Comparison of ENCODE assay signal across 9 cellular contexts in the genomic region with DNA sequence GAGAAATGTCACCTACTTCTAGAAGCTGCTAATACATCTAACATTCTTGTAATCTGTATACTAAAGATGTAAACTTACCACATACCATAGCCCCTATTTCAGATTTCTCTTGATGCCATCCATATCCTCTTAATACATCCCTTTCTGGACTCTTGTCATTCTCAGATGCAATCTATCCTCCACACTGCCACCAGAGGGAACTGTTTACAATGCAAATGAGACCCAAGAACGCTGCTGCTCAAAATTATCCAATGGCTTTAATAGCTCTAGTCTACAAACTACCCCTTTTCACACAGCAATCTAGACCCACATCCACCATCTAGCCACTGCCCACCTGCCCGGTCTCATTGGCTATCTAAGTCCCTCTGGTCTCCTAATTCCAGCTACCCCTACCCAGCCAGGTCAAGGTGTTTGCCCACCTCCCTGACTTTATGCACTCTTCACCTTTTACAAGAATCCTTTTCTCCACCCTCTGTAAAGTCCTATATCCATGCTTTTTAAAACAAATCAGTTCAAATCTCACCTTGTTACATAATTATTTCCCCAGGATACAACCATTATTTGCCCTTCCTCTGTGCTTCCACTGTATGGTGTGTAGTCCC. TPM values are rescaled to one million over a fixed set of nuclear protein-coding genes. Genes with fewer than 3 reads are reported as not detected.
A peak's percentile ranks its signal among the peaks of the same experiment; 100 is the strongest.
DNase-seq lines count a peak whose midpoint lies in the region; ATAC-seq, FAIRE-seq and TF ChIP-seq lines count a peak whose summit lies in the region.
"Had no signal": no experiment of that assay in that cellular context is flagged by ENCODE, and none has a peak within 500 bp of the region (broad histone marks: within the 10 kb centered on the region; RNA-seq: fewer than 3 reads in every experiment).

No MANE protein-coding gene starts in this region.

- H3K9me3 ChIP-seq in T-helper 17 cell (ENCODE audit: control insufficient read depth, low read length, poor library complexity, severe bottlenecking) (no peaks in the 10 kb centered on the region), small intestine (ENCODE audit: control insufficient read depth, low read depth) (no peaks in the 10 kb centered on the region)

- H3K27me3 Mint-ChIP-seq in T-helper 17 cell, result peaks cover 64% of the 10 kb centered on the region

- no peaks in the 10 kb centered on the region for H3K27me3 ChIP-seq in small intestine (ENCODE audit: control insufficient read depth in 2 of 2, insufficient read depth in 2 of 2, low read length in 2 of 2)

- H3K4me1 ChIP-seq in small intestine (ENCODE audit: control insufficient read depth in 2 of 2, insufficient read depth in 1 of 2, low read depth in 1 of 2, low read length in 1 of 2), result no peaks in the 10 kb centered on the region

- peak; percentile 50 for ATAC-seq in T-helper 17 cell

- TF ChIP-seq CTCF in foreskin fibroblast (IDR thresholded peaks at IDR 0.05; ENCODE audit: low read depth, low read length), result peak; percentile 81

- WGBS in small intestine, 3 donors, result 21 to 35% (median 24%) methylated on average over 2 of the region's 2 CpGs

- no peak overlapping the region for H3K27ac Mint-ChIP-seq in T-helper 17 cell
- H3K27ac Mint-ChIP-seq: naive B cell had no signal

- peak; percentile 88 for FAIRE-seq in A204.1 (lab: Jason Lieb, UNC)
- no peak for FAIRE-seq in small intestine (lab: Jason Lieb, UNC)

- DNase-seq in ELR (ENCODE audit: low read depth) (peak; percentile 73), H4 (ENCODE audit: low spot score) (peak; percentile 37), M059J (ENCODE audit: low read depth) (peak; percentile 65), T-helper 17 cell (no peak), foreskin fibroblast (peak; percentile 35 to 71), small intestine (peak; percentile 50), OCI-M2 (lab: John Stamatoyannopoulos, UW; ENCODE audit: unreplicated experiment) (no peak)
- DNase-seq: naive B cell had no signal

- no peak overlapping the region for H3K4me3 Mint-ChIP-seq in T-helper 17 cell
- H3K4me3 Mint-ChIP-seq: naive B cell had no signal

- no peak overlapping the region for H3K27ac ChIP-seq in small intestine (ENCODE audit: low read depth in 1 of 2, low read length in 1 of 2)

- peaks cover 3% of the 10 kb centered on the region for H3K36me3 Mint-ChIP-seq in T-helper 17 cell (ENCODE audit: low read depth)
- H3K36me3 Mint-ChIP-seq: naive B cell had no signal

- H3K4me3 ChIP-seq in foreskin fibroblast (ENCODE audit: low read depth in 1 of 2, low read length in 2 of 2) (no peak overlapping the region), small intestine (ENCODE audit: low read depth in 1 of 2, low read length in 2 of 2) (no peak overlapping the region)

- no peaks in the 10 kb centered on the region for H3K36me3 ChIP-seq in small intestine (ENCODE audit: control insufficient read depth in 2 of 2, insufficient read depth in 2 of 2, low read length in 2 of 2)

- peaks cover 8% of the 10 kb centered on the region for H3K4me1 Mint-ChIP-seq in T-helper 17 cell

RNA-seq across cellular contexts. Expression of a gene that starts 14.8 kb away (rescaled TPM):
- 6.0 and 13.0 TPM in 2 replicates for total RNA-seq in H4 (2014; rRNA removed; shearing (Covaris generic))
- total RNA-seq in M059J (2014; rRNA removed; shearing (Covaris generic)), result 3.5 and 6.9 TPM in 2 replicates
- total RNA-seq in T-helper 17 cell, result not detected
- 1 to 10 TPM in 1 of 3 donors, not detected in 2; 1.3 TPM for polyA plus RNA-seq in small intestine

RNA-seq across cellular contexts. Expression of a gene that starts 59.4 kb away (rescaled TPM):
- 19.0 and 21.5 TPM in 2 replicates for total RNA-seq in H4 (2014; rRNA removed; shearing (Covaris generic))
- 7.6 and 14.9 TPM in 2 replicates for total RNA-seq in M059J (2014; rRNA removed; shearing (Covaris generic))
- total RNA-seq in T-helper 17 cell, result 1 to 10 TPM; 1.0 to 1.7 TPM
- polyA plus RNA-seq in small intestine, result 10 to 100 TPM; 13.1 to 14.6 (median 13.9) TPM

Comparison
In these comparisons a context has a peak if more than half of its experiments do, and no peak if none do; other contexts are left out.
1. DNase-seq: peak in ELR (single experiment), H4 (single experiment), M059J (single experiment), foreskin fibroblast (2 of 2) and small intestine (single experiment); none in T-helper 17 cell (0 of 3) and OCI-M2 (single experiment).